In the genomic region with DNA sequence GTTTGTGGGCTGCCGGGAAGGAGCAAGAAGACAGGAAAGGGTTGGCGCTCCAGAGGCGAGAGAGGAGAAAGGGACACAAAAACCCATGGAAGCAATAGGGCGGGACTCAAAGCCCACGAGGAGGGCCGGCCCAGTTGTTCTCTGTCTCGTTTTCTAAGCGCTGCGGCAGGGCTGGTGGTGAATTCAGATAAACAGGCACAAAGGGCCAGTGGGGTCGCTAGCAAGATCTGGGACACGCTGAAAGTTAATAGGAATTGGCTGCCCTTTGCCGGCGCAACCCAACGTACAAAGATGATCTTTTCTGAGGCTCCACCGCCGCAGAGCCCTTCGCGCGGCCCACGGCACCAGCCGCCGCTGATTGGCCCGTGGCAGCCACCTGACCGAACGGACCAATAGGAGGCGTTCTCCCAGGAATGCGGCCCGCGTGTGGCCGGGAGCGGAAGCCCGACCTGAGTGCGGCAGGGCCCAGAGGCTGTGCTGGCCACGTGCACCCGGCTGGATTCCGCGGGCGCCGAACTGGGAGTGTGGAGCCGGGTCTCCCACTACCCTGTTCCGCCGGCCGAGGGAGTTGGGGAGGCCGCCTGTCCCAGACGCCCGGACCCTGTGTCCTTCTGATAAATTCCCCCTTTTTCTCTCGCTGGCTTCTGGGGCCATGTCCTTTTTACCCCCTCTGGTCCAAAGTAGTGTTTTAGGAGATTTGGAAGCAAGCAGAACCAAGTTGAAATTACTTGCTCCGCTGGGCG, we compare ENCODE assay signal across 8 cellular contexts. TPM values are rescaled to one million over a fixed set of nuclear protein-coding genes. Genes with fewer than 3 reads are reported as not detected.
DNase-seq lines count a peak whose midpoint lies in the region; ATAC-seq and TF ChIP-seq lines count a peak whose summit lies in the region.

No MANE protein-coding gene starts in this region.

- H3K36me3 Mint-ChIP-seq in endothelial cell (ENCODE audit: low read depth, unreplicated experiment), result no peaks in the 10 kb centered on the region

- H3K27ac Mint-ChIP-seq in endothelial cell (ENCODE audit: unreplicated experiment), result peak overlapping the region; percentile 17

- ATAC-seq in HG02884 (IDR thresholded peaks at IDR 0.05; ENCODE audit: unreplicated experiment), result peak; percentile 53
- peak; percentile 80 for ATAC-seq in mucosa of descending colon
- no peak for ATAC-seq in GM18505 (IDR thresholded peaks at IDR 0.05; ENCODE audit: unreplicated experiment)

- H3K9me3 Mint-ChIP-seq in endothelial cell (ENCODE audit: unreplicated experiment), result no peaks in the 10 kb centered on the region

- no peak for TF ChIP-seq POLR2A in GM18505 (IDR thresholded peaks at IDR 0.05; ENCODE audit: borderline replicate concordance, extremely low read depth, insufficient read depth, insufficient read length)

- peaks cover 11% of the 10 kb centered on the region for H3K4me1 Mint-ChIP-seq in endothelial cell (ENCODE audit: unreplicated experiment)

- intact Hi-C loops in mucosa of descending colon (cut with DNase I, micrococcal nuclease), result no loop called here

- H3K4me3 ChIP-seq in AG10803 (ENCODE audit: low read length) (peak overlapping the region; percentile 36), mucosa of descending colon (no peak overlapping the region)

- no peaks in the 10 kb centered on the region for H3K4me1 ChIP-seq in mucosa of descending colon (ENCODE audit: low read depth)

- DNase-seq in AG10803 (ENCODE audit: low read depth) (peak; percentile 83), endothelial cell (ENCODE audit: low spot score) (peak; percentile 54), mucosa of descending colon (peak; percentile 80 to 88 (median 82)), AML-193 (lab: John Stamatoyannopoulos, UW) (no peak)
- peak; percentile 53 for DNase-seq in activated CD8-positive, alpha-beta memory T cell treated with anti-CD3 and anti-CD28 coated beads, Interleukin-2, amount 50 U/mL, for 24 hours (ENCODE audit: extremely low read depth)
- DNase-seq in stimulated activated CD8-positive, alpha-beta memory T cell treated with anti-CD3 and anti-CD28 coated beads, Interleukin-2, amount 100 ng/mL, for 48 hours (ENCODE audit: low read depth in 2 of 2), result peak; percentile 75 to 81

- no peaks in the 10 kb centered on the region for H3K36me3 ChIP-seq in mucosa of descending colon (ENCODE audit: low read depth)

- H3K9me3 ChIP-seq in mucosa of descending colon, result no peaks in the 10 kb centered on the region

- no peak overlapping the region for H3K4me3 Mint-ChIP-seq in endothelial cell (ENCODE audit: unreplicated experiment)

- TF ChIP-seq CTCF in AG10803 (conservative IDR thresholded peaks at IDR 0.05; ENCODE audit: low read length) (no peak), endothelial cell (IDR thresholded peaks at IDR 0.05; ENCODE audit: unreplicated experiment) (no peak), mucosa of descending colon (IDR thresholded peaks at IDR 0.05) (no peak)

- peaks cover 3% of the 10 kb centered on the region for H3K27me3 Mint-ChIP-seq in endothelial cell (ENCODE audit: unreplicated experiment)

RNA-seq across cellular contexts. Expression of gene NSD1, which starts 16.8 kb away (rescaled TPM):
- total RNA-seq in endothelial cell (ENCODE audit: unreplicated experiment), result 111 TPM
- total RNA-seq in mucosa of descending colon, result 100 to 1,000 TPM in 1 of 3 donors, 10 to 100 TPM in 2; 59.3 to 103 (median 69.7) TPM

RNA-seq across cellular contexts. Expression of gene FGFR4, which starts 30.1 kb away (rescaled TPM):
- total RNA-seq in endothelial cell (ENCODE audit: unreplicated experiment) (11.0 TPM), mucosa of descending colon (10 to 100 TPM; 25.3 to 60.3 (median 28.9) TPM)

Comparison
In these comparisons a context has a peak if more than half of its experiments do, and no peak if none do; other contexts are left out.
1. DNase-seq: peak in AG10803 (single experiment), activated CD8-positive, alpha-beta memory T cell treated with anti-CD3 and anti-CD28 coated beads, Interleukin-2, amount 50 U/mL, for 24 hours (single experiment), endothelial cell (single experiment), mucosa of descending colon (3 of 3) and stimulated activated CD8-positive, alpha-beta memory T cell treated with anti-CD3 and anti-CD28 coated beads, Interleukin-2, amount 100 ng/mL, for 48 hours (2 of 2); none in AML-193 (0 of 2).